In the genomic region with DNA sequence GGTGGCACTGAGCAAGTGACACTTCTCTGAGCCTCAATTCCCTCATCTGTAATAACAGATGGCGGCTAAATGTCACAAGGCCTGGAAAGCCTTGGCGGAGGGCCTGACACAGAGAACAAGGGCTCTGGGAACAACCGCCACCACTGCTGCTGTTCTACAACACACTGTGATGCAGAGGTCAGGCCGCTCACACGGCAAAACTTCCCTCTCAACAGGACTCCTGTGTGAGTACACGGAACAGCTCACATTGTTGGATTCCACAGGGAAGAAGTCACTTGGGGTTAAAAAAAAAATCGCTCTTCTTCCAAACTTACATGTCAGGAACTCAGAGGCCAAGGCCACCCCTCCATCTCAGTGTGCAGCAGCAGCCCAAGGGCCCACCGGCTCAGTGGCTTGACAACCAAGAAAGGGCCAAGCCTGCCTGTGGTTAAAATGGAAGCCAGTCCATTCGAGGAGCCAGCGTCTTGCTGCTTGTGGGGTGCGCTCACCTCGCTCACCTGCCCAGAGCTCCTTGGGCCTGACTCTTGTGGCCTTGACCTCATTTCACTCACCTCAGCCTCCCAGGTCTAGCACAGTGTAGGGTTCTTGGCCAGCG, we compare ENCODE assay signal across 1 cellular context.
TF ChIP-seq lines count a peak whose summit lies in the region.

No MANE protein-coding gene starts in this region.

TF ChIP-seq in GM23338, 12 proteins besides CTCF, POLR2A, EP300 and RAD21 (continued from another document):
- TF ChIP-seq, protein P1, sequence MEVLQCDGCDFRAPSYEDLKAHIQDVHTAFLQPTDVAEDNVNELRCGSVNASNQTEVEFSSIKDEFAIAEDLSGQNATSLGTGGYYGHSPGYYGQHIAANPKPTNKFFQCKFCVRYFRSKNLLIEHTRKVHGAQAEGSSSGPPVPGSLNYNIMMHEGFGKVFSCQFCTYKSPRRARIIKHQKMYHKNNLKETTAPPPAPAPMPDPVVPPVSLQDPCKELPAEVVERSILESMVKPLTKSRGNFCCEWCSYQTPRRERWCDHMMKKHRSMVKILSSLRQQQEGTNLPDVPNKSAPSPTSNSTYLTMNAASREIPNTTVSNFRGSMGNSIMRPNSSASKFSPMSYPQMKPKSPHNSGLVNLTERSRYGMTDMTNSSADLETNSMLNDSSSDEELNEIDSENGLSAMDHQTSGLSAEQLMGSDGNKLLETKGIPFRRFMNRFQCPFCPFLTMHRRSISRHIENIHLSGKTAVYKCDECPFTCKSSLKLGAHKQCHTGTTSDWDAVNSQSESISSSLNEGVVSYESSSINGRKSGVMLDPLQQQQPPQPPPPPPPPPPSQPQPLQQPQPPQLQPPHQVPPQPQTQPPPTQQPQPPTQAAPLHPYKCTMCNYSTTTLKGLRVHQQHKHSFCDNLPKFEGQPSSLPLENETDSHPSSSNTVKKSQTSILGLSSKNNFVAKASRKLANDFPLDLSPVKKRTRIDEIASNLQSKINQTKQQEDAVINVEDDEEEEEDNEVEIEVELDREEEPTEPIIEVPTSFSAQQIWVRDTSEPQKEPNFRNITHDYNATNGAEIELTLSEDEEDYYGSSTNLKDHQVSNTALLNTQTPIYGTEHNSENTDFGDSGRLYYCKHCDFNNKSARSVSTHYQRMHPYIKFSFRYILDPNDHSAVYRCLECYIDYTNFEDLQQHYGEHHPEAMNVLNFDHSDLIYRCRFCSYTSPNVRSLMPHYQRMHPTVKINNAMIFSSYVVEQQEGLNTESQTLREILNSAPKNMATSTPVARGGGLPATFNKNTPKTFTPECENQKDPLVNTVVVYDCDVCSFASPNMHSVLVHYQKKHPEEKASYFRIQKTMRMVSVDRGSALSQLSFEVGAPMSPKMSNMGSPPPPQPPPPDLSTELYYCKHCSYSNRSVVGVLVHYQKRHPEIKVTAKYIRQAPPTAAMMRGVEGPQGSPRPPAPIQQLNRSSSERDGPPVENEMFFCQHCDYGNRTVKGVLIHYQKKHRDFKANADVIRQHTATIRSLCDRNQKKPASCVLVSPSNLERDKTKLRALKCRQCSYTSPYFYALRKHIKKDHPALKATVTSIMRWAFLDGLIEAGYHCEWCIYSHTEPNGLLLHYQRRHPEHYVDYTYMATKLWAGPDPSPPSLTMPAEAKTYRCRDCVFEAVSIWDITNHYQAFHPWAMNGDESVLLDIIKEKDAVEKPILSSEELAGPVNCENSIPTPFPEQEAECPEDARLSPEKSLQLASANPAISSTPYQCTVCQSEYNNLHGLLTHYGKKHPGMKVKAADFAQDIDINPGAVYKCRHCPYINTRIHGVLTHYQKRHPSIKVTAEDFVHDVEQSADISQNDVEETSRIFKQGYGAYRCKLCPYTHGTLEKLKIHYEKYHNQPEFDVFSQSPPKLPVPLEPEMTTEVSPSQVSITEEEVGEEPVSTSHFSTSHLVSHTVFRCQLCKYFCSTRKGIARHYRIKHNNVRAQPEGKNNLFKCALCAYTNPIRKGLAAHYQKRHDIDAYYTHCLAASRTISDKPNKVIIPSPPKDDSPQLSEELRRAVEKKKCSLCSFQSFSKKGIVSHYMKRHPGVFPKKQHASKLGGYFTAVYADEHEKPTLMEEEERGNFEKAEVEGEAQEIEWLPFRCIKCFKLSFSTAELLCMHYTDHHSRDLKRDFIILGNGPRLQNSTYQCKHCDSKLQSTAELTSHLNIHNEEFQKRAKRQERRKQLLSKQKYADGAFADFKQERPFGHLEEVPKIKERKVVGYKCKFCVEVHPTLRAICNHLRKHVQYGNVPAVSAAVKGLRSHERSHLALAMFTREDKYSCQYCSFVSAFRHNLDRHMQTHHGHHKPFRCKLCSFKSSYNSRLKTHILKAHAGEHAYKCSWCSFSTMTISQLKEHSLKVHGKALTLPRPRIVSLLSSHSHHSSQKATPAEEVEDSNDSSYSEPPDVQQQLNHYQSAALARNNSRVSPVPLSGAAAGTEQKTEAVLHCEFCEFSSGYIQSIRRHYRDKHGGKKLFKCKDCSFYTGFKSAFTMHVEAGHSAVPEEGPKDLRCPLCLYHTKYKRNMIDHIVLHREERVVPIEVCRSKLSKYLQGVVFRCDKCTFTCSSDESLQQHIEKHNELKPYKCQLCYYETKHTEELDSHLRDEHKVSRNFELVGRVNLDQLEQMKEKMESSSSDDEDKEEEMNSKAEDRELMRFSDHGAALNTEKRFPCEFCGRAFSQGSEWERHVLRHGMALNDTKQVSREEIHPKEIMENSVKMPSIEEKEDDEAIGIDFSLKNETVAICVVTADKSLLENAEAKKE (CRISPR knock-in tag; IDR thresholded peaks at IDR 0.05), result no peak
- TF ChIP-seq, protein P2, sequence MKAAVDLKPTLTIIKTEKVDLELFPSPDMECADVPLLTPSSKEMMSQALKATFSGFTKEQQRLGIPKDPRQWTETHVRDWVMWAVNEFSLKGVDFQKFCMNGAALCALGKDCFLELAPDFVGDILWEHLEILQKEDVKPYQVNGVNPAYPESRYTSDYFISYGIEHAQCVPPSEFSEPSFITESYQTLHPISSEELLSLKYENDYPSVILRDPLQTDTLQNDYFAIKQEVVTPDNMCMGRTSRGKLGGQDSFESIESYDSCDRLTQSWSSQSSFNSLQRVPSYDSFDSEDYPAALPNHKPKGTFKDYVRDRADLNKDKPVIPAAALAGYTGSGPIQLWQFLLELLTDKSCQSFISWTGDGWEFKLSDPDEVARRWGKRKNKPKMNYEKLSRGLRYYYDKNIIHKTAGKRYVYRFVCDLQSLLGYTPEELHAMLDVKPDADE (IDR thresholded peaks at IDR 0.05), result no peak
- TF ChIP-seq NANOG (IDR thresholded peaks at IDR 0.05; ENCODE audit: borderline replicate concordance) (no peak), CREB1 (CRISPR knock-in tag; IDR thresholded peaks at IDR 0.05; ENCODE audit: low read depth) (no peak), POLR2AphosphoS5 (IDR thresholded peaks at IDR 0.05; ENCODE audit: low read depth) (no peak), STAT1 (IDR thresholded peaks at IDR 0.05; ENCODE audit: unreplicated experiment) (no peak), ZNF114 (CRISPR knock-in tag; IDR thresholded peaks at IDR 0.05) (no peak)
TF ChIP-seq in GM23338: peak in this region for 0.
